ENCODE assay signal across 35 cellular contexts in genomic region chr9:69461084-69461483, GRCh38.
DNase-seq lines count a peak whose midpoint lies in the region; ATAC-seq, FAIRE-seq and TF ChIP-seq lines count a peak whose summit lies in the region.
"Had no signal": no experiment of that assay in that cellular context is flagged by ENCODE, and none has a peak within 500 bp of the region (broad histone marks: within the 10 kb centered on the region; RNA-seq: fewer than 3 reads in every experiment).

No MANE protein-coding gene starts in this region.

- no peak for FAIRE-seq in HepG2 (lab: Jason Lieb, UNC)
- FAIRE-seq: A204.1, A549, D721Med had no signal

- CTCF ChIA-PET in HepG2 (lab: Yijun Ruan, JAX; ENCODE audit: low intra/inter-chr PET ratio, low total read pairs): no interaction called here

- 0% methylated on average over 3 of the region's 5 CpGs for WGBS in HepG2 (ENCODE audit: low lambda C conversion rate)
- 80% methylated on average over 4 of the region's 5 CpGs for WGBS in right lobe of liver (ENCODE audit: insufficient coverage, low coverage, low lambda C conversion rate, missing lambda C conversion rate)
- 69% methylated on average over 5 of the region's 5 CpGs for whole genome bisulfite sequencing in liver

- H3K27me3 ChIP-seq in HepG2 (ENCODE audit: control insufficient read depth in 1 of 2, insufficient read depth in 2 of 2, low read length in 2 of 2) (peaks cover 0 to 31% of the 10 kb centered on the region in 2 experiments; a peak in 3 of 5 replicates), right lobe of liver (no peaks in the 10 kb centered on the region), liver (ENCODE audit: control insufficient read depth in 4 of 4, insufficient read depth in 4 of 4, low read length in 3 of 4) (no peaks in the 10 kb centered on the region)
- H3K27me3 ChIP-seq: BE2C; BLaER1; BLaER1 treated with 17β-estradiol and CSF1 and Interleukin-3, amounts not matched to agents 10 nM and 100 nM had no signal

- no peaks in the 10 kb centered on the region for H3K27me3 Mint-ChIP-seq in osteocyte (ENCODE audit: unreplicated experiment)
- H3K27me3 Mint-ChIP-seq: B cell; CD4-positive, alpha-beta memory T cell; CD4-positive, alpha-beta T cell had no signal

- H3K9ac ChIP-seq in HepG2 (ENCODE audit: insufficient read depth, low read depth, low read length) (no peak overlapping the region), liver (ENCODE audit: low read depth in 1 of 2, low read length in 2 of 2) (no peak overlapping the region)
- H3K9ac ChIP-seq: BLaER1; BLaER1 treated with 17β-estradiol and CSF1 and Interleukin-3, amounts not matched to agents 10 nM and 100 nM had no signal

- H3K4me1 Mint-ChIP-seq in osteocyte (ENCODE audit: unreplicated experiment): no peaks in the 10 kb centered on the region
- H3K4me1 Mint-ChIP-seq: B cell; CD4-positive, alpha-beta memory T cell; CD4-positive, CD25-positive, alpha-beta regulatory T cell; CD8-positive, alpha-beta memory T cell had no signal

- H3K36me3 Mint-ChIP-seq in osteocyte (ENCODE audit: unreplicated experiment): no peaks in the 10 kb centered on the region
- H3K36me3 Mint-ChIP-seq: CD14-positive monocyte; CD4-positive, alpha-beta memory T cell; CD4-positive, CD25-positive, alpha-beta regulatory T cell; CD8-positive, alpha-beta memory T cell; CD8-positive, alpha-beta T cell had no signal

- H3K4me3 ChIP-seq in HepG2 (replicated peaks in 1 of 3; ENCODE audit: insufficient read depth in 1 of 3, low read depth in 2 of 3, low read length in 3 of 3): no peak overlapping the region
- H3K4me3 ChIP-seq in right lobe of liver: no peak overlapping the region
- no peak overlapping the region for H3K4me3 ChIP-seq in liver (ENCODE audit: low read depth in 1 of 3, low read length in 3 of 3)
- H3K4me3 ChIP-seq: A549; BLaER1; BLaER1 treated with 17β-estradiol and CSF1 and Interleukin-3, amounts not matched to agents 10 nM and 100 nM had no signal

- POLR2A ChIA-PET in HepG2 (lab: Yijun Ruan, JAX): no interaction called here

- no peak overlapping the region for H3K27ac Mint-ChIP-seq in osteocyte (ENCODE audit: unreplicated experiment)
- H3K27ac Mint-ChIP-seq: B cell; CD14-positive monocyte; CD4-positive, alpha-beta memory T cell; CD4-positive, alpha-beta T cell; CD4-positive, CD25-positive, alpha-beta regulatory T cell; CD8-positive, alpha-beta memory T cell; CD8-positive, alpha-beta T cell had no signal

- no peaks in the 10 kb centered on the region for H3K9me3 ChIP-seq in HepG2 (ENCODE audit: low read length)
- no peaks in the 10 kb centered on the region for H3K9me3 ChIP-seq in right lobe of liver
- H3K9me3 ChIP-seq in liver (ENCODE audit: control insufficient read depth in 4 of 4, low read length in 3 of 4): no peaks in the 10 kb centered on the region
- H3K9me3 ChIP-seq: A549, BE2C, Caco-2 had no signal

- in situ Hi-C loops in HepG2 (cut with HindIII; ENCODE audit: extremely low pct_ligation_motif_present, low pct_unique_long_range_greater_than_20kb): no loop called here

- no peak for TF ChIP-seq CTCF in HepG2 (CRISPR knock-in tag; IDR thresholded peaks at IDR 0.05)
- TF ChIP-seq CTCF in right lobe of liver (IDR thresholded peaks at IDR 0.05): no peak
- no peak for TF ChIP-seq CTCF in liver (IDR thresholded peaks at IDR 0.05; ENCODE audit: low read depth, low read length, missing input control)
- no peak for TF ChIP-seq CTCF in osteocyte (IDR thresholded peaks at IDR 0.05)

- no peaks in the 10 kb centered on the region for H3K4me1 ChIP-seq in HepG2 (ENCODE audit: insufficient read depth, low read length)
- H3K4me1 ChIP-seq in right lobe of liver: peaks cover 0 to 36% (median 12%) of the 10 kb centered on the region in 4 donors
- peaks cover 5 to 26% (median 20%) of the 10 kb centered on the region in 4 donors for H3K4me1 ChIP-seq in liver (ENCODE audit: control insufficient read depth in 4 of 4, insufficient read depth in 4 of 4, low read length in 3 of 4)
- H3K4me1 ChIP-seq: A549, Caco-2 had no signal

- no TSS peak for BruUV-seq in HepG2 (replicated peaks; lab: Mats Ljungman, UMichigan)

- no peak overlapping the region for H3K4me3 Mint-ChIP-seq in osteocyte (ENCODE audit: unreplicated experiment)
- H3K4me3 Mint-ChIP-seq: B cell; CD14-positive monocyte; CD4-positive, alpha-beta memory T cell; CD4-positive, alpha-beta T cell; CD4-positive, CD25-positive, alpha-beta regulatory T cell; CD8-positive, alpha-beta memory T cell; CD8-positive, alpha-beta T cell had no signal

- no peak overlapping the region for H3K4me2 ChIP-seq in HepG2 (ENCODE audit: low read depth, low read length)
- H3K4me2 ChIP-seq: A549; BLaER1; BLaER1 treated with 17β-estradiol and CSF1 and Interleukin-3, amounts not matched to agents 10 nM and 100 nM had no signal

- H3K9me3 Mint-ChIP-seq in osteocyte (ENCODE audit: unreplicated experiment): no peaks in the 10 kb centered on the region
- H3K9me3 Mint-ChIP-seq: CD4-positive, alpha-beta memory T cell; CD4-positive, alpha-beta T cell; CD8-positive, alpha-beta memory T cell; CD8-positive, alpha-beta T cell had no signal

- H3K27ac ChIP-seq in HepG2 (ENCODE audit: extremely low read length, insufficient read depth, low read length) (no peak overlapping the region), right lobe of liver (no peak overlapping the region), liver (ENCODE audit: low read depth in 1 of 2, low read length in 2 of 2) (no peak overlapping the region)
- H3K27ac ChIP-seq: 22Rv1; A549; BLaER1; BLaER1 treated with 17β-estradiol and CSF1 and Interleukin-3, amounts not matched to agents 10 nM and 100 nM; C4-2B had no signal

- TF ChIP-seq POLR2A in HepG2 (IDR thresholded peaks at IDR 0.05; ENCODE audit: insufficient read depth in 1 of 2, low read depth in 2 of 2, low read length in 2 of 2): no peak
- TF ChIP-seq POLR2A in right lobe of liver (IDR thresholded peaks at IDR 0.05): no peak

- ATAC-seq in HepG2 (no peak), right lobe of liver (no peak)
- ATAC-seq: A549; CD8-positive, alpha-beta T cell had no signal

- DNase-seq in HepG2 (ENCODE audit: low spot score): no peak
- DNase-seq in right lobe of liver: no peak
- peak; percentile 25 for DNase-seq in osteocyte (ENCODE audit: extremely low spot score, unreplicated experiment)
- DNase-seq in UCSD-AML1 (lab: John Stamatoyannopoulos, UW; ENCODE audit: unreplicated experiment): no peak
- no peak for DNase-seq in GOT3 (lab: John Stamatoyannopoulos, UW)
- DNase-seq: 8988T; ACHN; AML-193; BE2C; C1 segment of cervical spinal cord; Caco-2; Calu3; CD4-positive, alpha-beta memory T cell; CD4-positive, alpha-beta T cell; CD4-positive, CD25-positive, alpha-beta regulatory T cell; CD8-positive, alpha-beta memory T cell; CD8-positive, alpha-beta T cell; COR-L47; DMS 273 treated with DMSO at 0.1 percent for 48 hours; DMS153; DMS53; DMS79; DMS79 treated with DMSO at 0.1 percent for 48 hours; DND-41; EL had no signal

- TF ChIP-seq RAD21 in HepG2 (CRISPR knock-in tag; IDR thresholded peaks at IDR 0.05) (no peak), liver (IDR thresholded peaks at IDR 0.05) (no peak)

- no peak for TF ChIP-seq EP300 in HepG2 (IDR thresholded peaks at IDR 0.05; ENCODE audit: low read depth in 2 of 2, low read length in 2 of 2)
- TF ChIP-seq EP300 in HepG2 (CRISPR knock-in tag; IDR thresholded peaks at IDR 0.05; ENCODE audit: borderline replicate concordance): no peak

- no peaks in the 10 kb centered on the region for H3K36me3 ChIP-seq in HepG2 (replicated peaks in 1 of 2; ENCODE audit: control insufficient read depth in 1 of 2, insufficient read depth in 2 of 2, low read length in 2 of 2)
- no peaks in the 10 kb centered on the region for H3K36me3 ChIP-seq in right lobe of liver
- H3K36me3 ChIP-seq in liver (ENCODE audit: control insufficient read depth in 4 of 4, insufficient read depth in 3 of 4, low read depth in 1 of 4, low read length in 3 of 4): peaks cover 0 to 12% (median 5%) of the 10 kb centered on the region in 4 donors

- intact Hi-C loops in HepG2 (cut with micrococcal nuclease; ENCODE audit: unreplicated experiment) (no loop called here), right lobe of liver (cut with DNase I) (no loop called here)

- H4K20me1 ChIP-seq in HepG2 (ENCODE audit: insufficient read depth, low read length): no peaks in the 10 kb centered on the region
- H4K20me1 ChIP-seq: BLaER1; BLaER1 treated with 17β-estradiol and CSF1 and Interleukin-3, amounts not matched to agents 10 nM and 100 nM had no signal

- no peaks in the 10 kb centered on the region for H3K79me2 ChIP-seq in HepG2 (ENCODE audit: insufficient read depth, low read length)

- H2AFZ ChIP-seq in HepG2 (ENCODE audit: low read length): no peak overlapping the region

TF ChIP-seq in HepG2, 621 proteins besides CTCF, POLR2A, EP300 and RAD21 (continues in another document):
- TF ChIP-seq SMAD3 (CRISPR knock-in tag; IDR thresholded peaks at IDR 0.05): no peak
- TF ChIP-seq MNT (IDR thresholded peaks at IDR 0.05): peak; percentile 96
- no peak for TF ChIP-seq HOXA3 (CRISPR knock-in tag; IDR thresholded peaks at IDR 0.05)

TF ChIP-seq in liver, 16 proteins besides CTCF, POLR2A, EP300 and RAD21:
- TF ChIP-seq HNF4A (conservative IDR thresholded peaks at IDR 0.05): peak; percentile 18 to 30
- TF ChIP-seq NR2F2 (IDR thresholded peaks at IDR 0.05): no peak
